ENCODE assay signal across 6 cellular contexts in the genomic region with DNA sequence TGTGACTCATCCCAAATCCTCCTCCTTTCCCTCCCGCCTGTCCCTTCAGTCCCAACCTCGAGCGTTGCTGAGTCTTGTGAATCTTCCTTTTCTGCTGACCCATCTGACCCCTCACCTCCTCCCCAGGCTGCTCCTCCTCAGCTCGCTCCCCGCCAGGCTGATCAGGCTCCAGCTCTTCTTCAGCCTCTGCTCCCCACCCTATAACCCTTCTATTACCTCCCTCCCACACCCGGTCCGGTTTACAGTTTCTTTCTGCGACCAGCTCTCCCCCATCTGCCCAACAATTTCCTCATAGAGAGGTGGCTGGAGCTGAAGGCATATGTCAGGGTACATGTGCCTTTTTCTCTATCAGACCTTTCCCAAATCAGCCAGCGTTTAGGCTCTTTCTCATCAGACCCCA. TPM values are rescaled to one million over a fixed set of nuclear protein-coding genes. Genes with fewer than 3 reads are reported as not detected.
DNase-seq lines count a peak whose midpoint lies in the region; TF ChIP-seq lines count a peak whose summit lies in the region.
"Not testable (repeated sequence)": the region's sequence is repeated elsewhere in the genome, so short reads cannot be mapped to it uniquely, and the experiment has no call there.

No MANE protein-coding gene starts in this region.

- H3K4me3 ChIP-seq in BLaER1 = not testable (repeated sequence)
- H3K4me3 ChIP-seq in adipocyte (ENCODE audit: low read length) = peak overlapping the region; percentile 11
- H3K4me3 ChIP-seq in fibroblast of villous mesenchyme (ENCODE audit: low read depth, low read length) = peak overlapping the region; percentile 15

- H3K27ac ChIP-seq in BLaER1 = peak overlapping the region; percentile 85; the same call in 1 of the 2 replicates

- H3K36me3 ChIP-seq in BLaER1; adipocyte (ENCODE audit: control insufficient read depth, insufficient read depth, low read length, severe bottlenecking): not testable (repeated sequence)

- peaks cover 12% of the 10 kb centered on the region for H3K9me3 ChIP-seq in BLaER1
- not testable (repeated sequence) for H3K9me3 ChIP-seq in adipocyte (ENCODE audit: control insufficient read depth, low read length)

- not testable (repeated sequence) for H3K36me3 Mint-ChIP-seq in nephron (ENCODE audit: low read depth); progenitor cell of endocrine pancreas (ENCODE audit: insufficient read depth)

- peaks cover 27% of the 10 kb centered on the region for H3K4me1 Mint-ChIP-seq in nephron
- H3K4me1 Mint-ChIP-seq in progenitor cell of endocrine pancreas (ENCODE audit: low read depth) = not testable (repeated sequence)

- peaks cover 51% of the 10 kb centered on the region for H3K4me1 ChIP-seq in BLaER1
- H3K4me1 ChIP-seq in adipocyte (ENCODE audit: control insufficient read depth, insufficient read depth, low read length) = not testable (repeated sequence)

- H3K27ac Mint-ChIP-seq in nephron = peak overlapping the region; percentile 11 to 89 (median 61)
- H3K27ac Mint-ChIP-seq in progenitor cell of endocrine pancreas = peak overlapping the region; percentile 19

- H4K20me1 ChIP-seq in BLaER1 = not testable (repeated sequence)

- not testable (repeated sequence) for H3K4me2 ChIP-seq in BLaER1

- DNase-seq in MV-4-11 (lab: John Stamatoyannopoulos, UW) (peak; percentile 18), fibroblast of villous mesenchyme (ENCODE audit: low read depth) (peak; percentile 30)
- not testable (repeated sequence) for DNase-seq in adipocyte (ENCODE audit: low read depth); progenitor cell of endocrine pancreas (ENCODE audit: low spot score, unreplicated experiment)

- H3K27me3 ChIP-seq in BLaER1; adipocyte (replicated peaks; ENCODE audit: control insufficient read depth, insufficient read depth, low read length): not testable (repeated sequence)

- not testable (repeated sequence) for H3K9me3 Mint-ChIP-seq in nephron; progenitor cell of endocrine pancreas (ENCODE audit: low read depth)

- peak overlapping the region in 2 of 3 experiments; percentile 11 to 14 for H3K4me3 Mint-ChIP-seq in nephron
- not testable (repeated sequence) for H3K4me3 Mint-ChIP-seq in progenitor cell of endocrine pancreas (ENCODE audit: low read depth)

- H3K27me3 Mint-ChIP-seq in nephron (ENCODE audit: low read depth) = peaks cover 14% of the 10 kb centered on the region
- not testable (repeated sequence) for H3K27me3 Mint-ChIP-seq in progenitor cell of endocrine pancreas

- TF ChIP-seq CTCF in fibroblast of villous mesenchyme (IDR thresholded peaks at IDR 0.05; ENCODE audit: insufficient read depth, low read depth, low read length); nephron (IDR thresholded peaks at IDR 0.05; ENCODE audit: unreplicated experiment in 3 of 3); progenitor cell of endocrine pancreas (IDR thresholded peaks at IDR 0.05; ENCODE audit: unreplicated experiment): not testable (repeated sequence)

- not testable (repeated sequence) for H3K9ac ChIP-seq in BLaER1; adipocyte (ENCODE audit: low read length)

RNA-seq across cellular contexts. Expression of a gene that starts 13.9 kb away (rescaled TPM):
- total RNA-seq in fibroblast of villous mesenchyme (13.4 and 20.0 TPM in 2 replicates), progenitor cell of endocrine pancreas (36.1 and 41.8 TPM in 2 replicates)
